ENCODE assay signal across 23 cellular contexts in genomic region chr5:157920828-157921170, GRCh38.
"Had no signal": no experiment of that assay in that cellular context is flagged by ENCODE, and none has a peak within 500 bp of the region (broad histone marks: within the 10 kb centered on the region; RNA-seq: fewer than 3 reads in every experiment).

No MANE protein-coding gene starts in this region.

- H3K27me3 ChIP-seq: brain microvascular endothelial cell, cardiac muscle cell, SJCRH30 had no signal

- H3K9me3 ChIP-seq: SJCRH30 had no signal

- H3K27ac ChIP-seq: brain microvascular endothelial cell, cardiac muscle cell, SJCRH30 had no signal

- ATAC-seq: activated T-helper 17 cell treated with anti-CD3 and anti-CD28 coated beads, Interleukin-2, amount 50 U/mL, for 72 hours; Right ventricle myocardium inferior; T-helper 17 cell had no signal

- DNase-seq: activated B cell treated with CpG ODN at 0.5 μM for 24 hours; activated CD4-positive, alpha-beta memory T cell treated with anti-CD3 and anti-CD28 coated beads, Interleukin-2, amount 10 ng/mL, durations not matched to agents 7 days and 5 days; activated CD4-positive, alpha-beta T cell treated with anti-CD3 and anti-CD28 coated beads, Interleukin-2, amount 10 ng/mL, durations not matched to agents 7 days and 5 days; activated gamma-delta T cell; activated naive CD4-positive, alpha-beta T cell treated with anti-CD3 and anti-CD28 coated beads for 36 hours; activated T-cell treated with anti-CD3 and anti-CD28 coated beads for 4 hours; activated T-cell treated with anti-CD3 and anti-CD28 coated beads, Interleukin-2, amount 50 U/mL, for 48 hours; brain microvascular endothelial cell; Karpas-422; MM.1S; NCI-H1105; NCI-H1436 treated with DMSO at 0.1 percent for 48 hours; NCI-H1930; NCI-H2171; NCI-H226; NCI-H526; NCI-H774; T-helper 17 cell; T-helper 9 cell had no signal

- H3K36me3 ChIP-seq: brain microvascular endothelial cell, cardiac muscle cell, SJCRH30 had no signal

- H3K4me1 ChIP-seq: SJCRH30 had no signal

- H3K4me3 ChIP-seq: cardiac muscle cell, SJCRH30 had no signal
